In genomic region chr2:32010670-32011565, GRCh38 we compare ENCODE assay signal across 9 cellular contexts. TPM values are rescaled to one million over a fixed set of nuclear protein-coding genes. Genes with fewer than 3 reads are reported as not detected.
DNase-seq lines count a peak whose midpoint lies in the region; ATAC-seq, FAIRE-seq and TF ChIP-seq lines count a peak whose summit lies in the region.
"Had no signal": no experiment of that assay in that cellular context is flagged by ENCODE, and none has a peak within 500 bp of the region (broad histone marks: within the 10 kb centered on the region; RNA-seq: fewer than 3 reads in every experiment).

TSS of gene MEMO1 (minus strand) at chr2:32011008. CDS start at chr2:32010247, 761 bp downstream.

- DNase-seq in AG09319 (ENCODE audit: extremely low read depth, low read depth) (peak; percentile 85), NCI-H226 (peak; percentile 91), WTC11 (ENCODE audit: low spot score) (peak; percentile 92), bronchial epithelial cell (ENCODE audit: low read depth) (peak; percentile 77), iPS-NIHi7 (ENCODE audit: extremely low spot score) (peak; percentile 95), smooth muscle cell (lab: John Stamatoyannopoulos, UW; ENCODE audit: unreplicated experiment) (peak; percentile 85)

- no peak for FAIRE-seq in bronchial epithelial cell (lab: Jason Lieb, UNC)
- FAIRE-seq: TTC549 had no signal

- H2AFZ ChIP-seq in smooth muscle cell (ENCODE audit: low read depth), result peak within 1 kb of the TSS; percentile 81

- peaks cover 8% of the 10 kb centered on the region; the same call in 1 of the 2 replicates for H3K36me3 Mint-ChIP-seq in WTC11

- peaks cover 3% of the 10 kb centered on the region for H3K4me1 ChIP-seq in smooth muscle cell (ENCODE audit: low read depth)

- peak within 1 kb of the TSS; percentile 94 for H3K4me2 ChIP-seq in smooth muscle cell

- peak within 1 kb of the TSS; percentile 72 for H3K9ac ChIP-seq in smooth muscle cell (ENCODE audit: low read depth)

- POLR2A ChIA-PET in WTC11 (lab: Charles Lee), result interaction anchor here (0.5 to 2.1 kb wide), 6 partner anchors 29 to 261 kb away, joined by 3 to 7 read pairs (median 3); partner anchors contain the start of genes DPY30 and SLC30A6

- peak within 1 kb of the TSS; percentile 98 for H3K27ac Mint-ChIP-seq in WTC11

- peaks cover 36% of the 10 kb centered on the region for H3K79me2 ChIP-seq in smooth muscle cell (ENCODE audit: low read depth)

- H3K9me3 ChIP-seq in smooth muscle cell (replicated peaks; ENCODE audit: low read depth), result no peaks in the 10 kb centered on the region

- no peaks in the 10 kb centered on the region for H3K9me3 Mint-ChIP-seq in WTC11

- no peaks in the 10 kb centered on the region for H3K36me3 ChIP-seq in bronchial epithelial cell (ENCODE audit: control insufficient read depth, insufficient read depth, low read length)
- no peaks in the 10 kb centered on the region for H3K36me3 ChIP-seq in smooth muscle cell (ENCODE audit: low read depth)

- H3K4me3 ChIP-seq in bronchial epithelial cell (ENCODE audit: low read depth, low read length) (peak within 1 kb of the TSS; percentile 98), smooth muscle cell (peak within 1 kb of the TSS; percentile 97)

- H3K27me3 ChIP-seq in bronchial epithelial cell (ENCODE audit: control insufficient read depth, insufficient read depth, low read length) (no peaks in the 10 kb centered on the region), smooth muscle cell (ENCODE audit: low read depth) (no peaks in the 10 kb centered on the region)

- WGBS in smooth muscle cell (ENCODE audit: low lambda C conversion rate), result 3% methylated on average over 51 of the region's 58 CpGs

- ATAC-seq in GM19023 (IDR thresholded peaks at IDR 0.05; ENCODE audit: unreplicated experiment) (peak; percentile 64), HG03196 (IDR thresholded peaks at IDR 0.05; ENCODE audit: unreplicated experiment) (peak; percentile 64), WTC11 (peak; percentile 84)

- H3K4me1 Mint-ChIP-seq in WTC11, result peaks cover 34% of the 10 kb centered on the region

- H3K27ac ChIP-seq in smooth muscle cell (ENCODE audit: low read depth), result peak within 1 kb of the TSS; percentile 77

- peak within 1 kb of the TSS; percentile 89 for H3K4me3 Mint-ChIP-seq in WTC11

- no peak; the same call in 1 of the 2 replicates for TF ChIP-seq CTCF in AG09319 (IDR thresholded peaks at IDR 0.05; ENCODE audit: low read depth, low read length)
- no peak for TF ChIP-seq CTCF in WTC11 (IDR thresholded peaks at IDR 0.05)
- TF ChIP-seq CTCF in bronchial epithelial cell (IDR thresholded peaks at IDR 0.05; ENCODE audit: insufficient read depth, low read length, severe bottlenecking), result peak; percentile 1
- no peak for TF ChIP-seq CTCF in smooth muscle cell (IDR thresholded peaks at IDR 0.05; ENCODE audit: borderline replicate concordance, insufficient read depth, poor library complexity, severe bottlenecking)

- peaks cover 16% of the 10 kb centered on the region for H3F3A ChIP-seq in smooth muscle cell (ENCODE audit: low read depth)

- H3K27me3 Mint-ChIP-seq in WTC11 (ENCODE audit: low read depth), result no peaks in the 10 kb centered on the region

- CTCF ChIA-PET in WTC11 (lab: Charles Lee), result interaction anchor here (0.6 kb wide), 1 partner anchor 124 kb away, joined by 3 read pairs; no protein-coding TSS in a partner anchor

- H4K20me1 ChIP-seq in smooth muscle cell (ENCODE audit: low read depth), result peaks cover 38% of the 10 kb centered on the region

TF ChIP-seq in WTC11, 78 proteins besides CTCF, POLR2A, EP300 and RAD21 (continues in another document):
- TF ChIP-seq IRF2 (CRISPR knock-in tag; IDR thresholded peaks at IDR 0.05; ENCODE audit: borderline replicate concordance, low read depth), result no peak
- TF ChIP-seq NR3C1 (CRISPR knock-in tag; conservative IDR thresholded peaks at IDR 0.05; ENCODE audit: low read depth), result no peak
- peak; percentile 88 for TF ChIP-seq MAX (CRISPR knock-in tag; IDR thresholded peaks at IDR 0.05)
- TF ChIP-seq ATF6 (CRISPR knock-in tag; IDR thresholded peaks at IDR 0.05), result no peak
- TF ChIP-seq STAT6 (CRISPR knock-in tag; conservative IDR thresholded peaks at IDR 0.05; ENCODE audit: low read depth), result no peak
- TF ChIP-seq, protein P1, sequence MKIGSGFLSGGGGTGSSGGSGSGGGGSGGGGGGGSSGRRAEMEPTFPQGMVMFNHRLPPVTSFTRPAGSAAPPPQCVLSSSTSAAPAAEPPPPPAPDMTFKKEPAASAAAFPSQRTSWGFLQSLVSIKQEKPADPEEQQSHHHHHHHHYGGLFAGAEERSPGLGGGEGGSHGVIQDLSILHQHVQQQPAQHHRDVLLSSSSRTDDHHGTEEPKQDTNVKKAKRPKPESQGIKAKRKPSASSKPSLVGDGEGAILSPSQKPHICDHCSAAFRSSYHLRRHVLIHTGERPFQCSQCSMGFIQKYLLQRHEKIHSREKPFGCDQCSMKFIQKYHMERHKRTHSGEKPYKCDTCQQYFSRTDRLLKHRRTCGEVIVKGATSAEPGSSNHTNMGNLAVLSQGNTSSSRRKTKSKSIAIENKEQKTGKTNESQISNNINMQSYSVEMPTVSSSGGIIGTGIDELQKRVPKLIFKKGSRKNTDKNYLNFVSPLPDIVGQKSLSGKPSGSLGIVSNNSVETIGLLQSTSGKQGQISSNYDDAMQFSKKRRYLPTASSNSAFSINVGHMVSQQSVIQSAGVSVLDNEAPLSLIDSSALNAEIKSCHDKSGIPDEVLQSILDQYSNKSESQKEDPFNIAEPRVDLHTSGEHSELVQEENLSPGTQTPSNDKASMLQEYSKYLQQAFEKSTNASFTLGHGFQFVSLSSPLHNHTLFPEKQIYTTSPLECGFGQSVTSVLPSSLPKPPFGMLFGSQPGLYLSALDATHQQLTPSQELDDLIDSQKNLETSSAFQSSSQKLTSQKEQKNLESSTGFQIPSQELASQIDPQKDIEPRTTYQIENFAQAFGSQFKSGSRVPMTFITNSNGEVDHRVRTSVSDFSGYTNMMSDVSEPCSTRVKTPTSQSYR (CRISPR knock-in tag; IDR thresholded peaks at IDR 0.05), result peak; percentile 99
- no peak for TF ChIP-seq HMGXB4 (CRISPR knock-in tag; IDR thresholded peaks at IDR 0.05)
- no peak for TF ChIP-seq ATF3 (CRISPR knock-in tag; conservative IDR thresholded peaks at IDR 0.05)
- peak; percentile 89 for TF ChIP-seq ZBTB21 (CRISPR knock-in tag; IDR thresholded peaks at IDR 0.05; ENCODE audit: borderline replicate concordance)
- 0 out of 2 replicates have a peak, but pooled peaks have one; percentile 60 for TF ChIP-seq NFE2L1 (CRISPR knock-in tag; IDR thresholded peaks at IDR 0.05)
- no peak for TF ChIP-seq RORB (CRISPR knock-in tag; IDR thresholded peaks at IDR 0.05)

RNA-seq across cellular contexts. Expression of gene MEMO1, which starts in this region (rescaled TPM):
- total RNA-seq in WTC11 (2021) (43.1 to 45.5 TPM (median 44.4 TPM) in 3 replicates), bronchial epithelial cell (29.2 and 29.7 TPM in 2 replicates), smooth muscle cell (33.4 and 52.6 TPM in 2 replicates)
- 32.2 and 38.2 TPM in 2 replicates for polyA plus RNA-seq in smooth muscle cell

Comparison
In these comparisons a context has a peak if more than half of its experiments do, and no peak if none do; other contexts are left out.
1. Peak in every context shown above with its lines: DNase-seq, ATAC-seq, H3K4me3 ChIP-seq and H3K27ac ChIP-seq.